ENCODE assay signal across 1 cellular context in genomic region chr20:40682104-40683045, GRCh38.
TF ChIP-seq lines count a peak whose summit lies in the region.

No MANE protein-coding gene starts in this region.

TF ChIP-seq in HepG2, 621 proteins besides CTCF, POLR2A, EP300 and RAD21 (continued from another document and continues in another):
- TF ChIP-seq ZBTB46 (CRISPR knock-in tag; IDR thresholded peaks at IDR 0.05; ENCODE audit: borderline replicate concordance): no peak
- no peak for TF ChIP-seq ZNF136 (CRISPR knock-in tag; IDR thresholded peaks at IDR 0.05; ENCODE audit: low read depth)
- no peak for TF ChIP-seq CEBPZ (IDR thresholded peaks at IDR 0.05; ENCODE audit: low read length)
- peak; percentile 71; the same call in 1 of the 2 replicates for TF ChIP-seq EEA1 (CRISPR knock-in tag; IDR thresholded peaks at IDR 0.05; ENCODE audit: borderline replicate concordance)
- TF ChIP-seq CAMTA2 (CRISPR knock-in tag; IDR thresholded peaks at IDR 0.05; ENCODE audit: borderline replicate concordance): 0 out of 2 replicates have a peak, but pooled peaks have one; percentile 56
- TF ChIP-seq ZBTB25 (CRISPR knock-in tag; IDR thresholded peaks at IDR 0.05): peak; percentile 43; the same call in 1 of the 2 replicates
- TF ChIP-seq TBX2 (CRISPR knock-in tag; IDR thresholded peaks at IDR 0.05; ENCODE audit: borderline replicate concordance): peak; percentile 38; the same call in 1 of the 2 replicates
- no peak for TF ChIP-seq SNRNP70 (IDR thresholded peaks at IDR 0.05; ENCODE audit: low read depth, low read length)
- no peak for TF ChIP-seq ZNF547 (CRISPR knock-in tag; IDR thresholded peaks at IDR 0.05)
- no peak for TF ChIP-seq AGO1 (IDR thresholded peaks at IDR 0.05; ENCODE audit: low read depth, low read length, poor library complexity, severe bottlenecking)
- TF ChIP-seq ZFP1 (CRISPR knock-in tag; IDR thresholded peaks at IDR 0.05): peak; percentile 61; the same call in 1 of the 2 replicates
- TF ChIP-seq SMAD3 (CRISPR knock-in tag; IDR thresholded peaks at IDR 0.05): no peak
- no peak for TF ChIP-seq SSRP1 (CRISPR knock-in tag; IDR thresholded peaks at IDR 0.05)
- TF ChIP-seq ELF1 (CRISPR knock-in tag; IDR thresholded peaks at IDR 0.05): no peak
- TF ChIP-seq ZIK1 (CRISPR knock-in tag; IDR thresholded peaks at IDR 0.05; ENCODE audit: borderline replicate concordance, low read depth): no peak
- TF ChIP-seq ZNF720 (CRISPR knock-in tag; IDR thresholded peaks at IDR 0.05): no peak
- peak; percentile 96; the same call in 1 of the 2 replicates for TF ChIP-seq ZNF292 (CRISPR knock-in tag; IDR thresholded peaks at IDR 0.05; ENCODE audit: borderline replicate concordance, low read depth)
- no peak for TF ChIP-seq FOSL2 (CRISPR knock-in tag; IDR thresholded peaks at IDR 0.05)
- peak; percentile 60; the same call in 1 of the 2 replicates for TF ChIP-seq HMG20B (CRISPR knock-in tag; conservative IDR thresholded peaks at IDR 0.05)
- no peak for TF ChIP-seq ZNF510 (CRISPR knock-in tag; IDR thresholded peaks at IDR 0.05; ENCODE audit: low read depth)
- TF ChIP-seq SMARCC2 (IDR thresholded peaks at IDR 0.05): no peak
- TF ChIP-seq SOX5 (CRISPR knock-in tag; IDR thresholded peaks at IDR 0.05; ENCODE audit: borderline replicate concordance): peak; percentile 60; the same call in 1 of the 2 replicates
- no peak for TF ChIP-seq KDM4B (CRISPR knock-in tag; IDR thresholded peaks at IDR 0.05)
- TF ChIP-seq BCLAF1 (IDR thresholded peaks at IDR 0.05): no peak
- no peak for TF ChIP-seq ZHX1 (CRISPR knock-in tag; IDR thresholded peaks at IDR 0.05; ENCODE audit: low read depth)
- TF ChIP-seq SOX13 (IDR thresholded peaks at IDR 0.05): no peak
- peak in 1 of 2 experiments; percentile 67; a peak in 2 of 4 replicates for TF ChIP-seq SOX13 (CRISPR knock-in tag; conservative IDR thresholded peaks at IDR 0.05 in 1 of 2, IDR thresholded peaks at IDR 0.05 in 1 of 2)
- TF ChIP-seq ZNF343 (CRISPR knock-in tag; IDR thresholded peaks at IDR 0.05): no peak
- no peak for TF ChIP-seq YY1 (IDR thresholded peaks at IDR 0.05; ENCODE audit: insufficient read depth, insufficient replicate concordance, low read depth, low read length)
- 0 out of 2 replicates have a peak, but pooled peaks have one; percentile 49 for TF ChIP-seq HINFP (CRISPR knock-in tag; IDR thresholded peaks at IDR 0.05; ENCODE audit: low read depth)
- TF ChIP-seq MLX (CRISPR knock-in tag; IDR thresholded peaks at IDR 0.05): 0 out of 2 replicates have a peak, but pooled peaks have one; percentile 58
- 0 out of 2 replicates have a peak, but pooled peaks have one; percentile 23 for TF ChIP-seq ZNF550 (CRISPR knock-in tag; IDR thresholded peaks at IDR 0.05; ENCODE audit: borderline replicate concordance)
- no peak for TF ChIP-seq ZNF567 (CRISPR knock-in tag; IDR thresholded peaks at IDR 0.05; ENCODE audit: borderline replicate concordance)
- TF ChIP-seq ZNF3 (CRISPR knock-in tag; IDR thresholded peaks at IDR 0.05): no peak
- TF ChIP-seq XBP1 (CRISPR knock-in tag; IDR thresholded peaks at IDR 0.05): no peak
- peak; percentile 84 for TF ChIP-seq HNF1B (CRISPR knock-in tag; IDR thresholded peaks at IDR 0.05)
- TF ChIP-seq NPAS2 (CRISPR knock-in tag; IDR thresholded peaks at IDR 0.05; ENCODE audit: borderline replicate concordance): no peak
- TF ChIP-seq EZH2 (conservative IDR thresholded peaks at IDR 0.05; ENCODE audit: low read depth, low read length): no peak
- TF ChIP-seq ZNF446 (CRISPR knock-in tag; IDR thresholded peaks at IDR 0.05): no peak
- TF ChIP-seq ZNF512 (CRISPR knock-in tag; IDR thresholded peaks at IDR 0.05): no peak
- no peak for TF ChIP-seq TBX3 (IDR thresholded peaks at IDR 0.05; ENCODE audit: borderline replicate concordance)
- TF ChIP-seq MTF1 (CRISPR knock-in tag; IDR thresholded peaks at IDR 0.05): no peak
